In the genomic region with DNA sequence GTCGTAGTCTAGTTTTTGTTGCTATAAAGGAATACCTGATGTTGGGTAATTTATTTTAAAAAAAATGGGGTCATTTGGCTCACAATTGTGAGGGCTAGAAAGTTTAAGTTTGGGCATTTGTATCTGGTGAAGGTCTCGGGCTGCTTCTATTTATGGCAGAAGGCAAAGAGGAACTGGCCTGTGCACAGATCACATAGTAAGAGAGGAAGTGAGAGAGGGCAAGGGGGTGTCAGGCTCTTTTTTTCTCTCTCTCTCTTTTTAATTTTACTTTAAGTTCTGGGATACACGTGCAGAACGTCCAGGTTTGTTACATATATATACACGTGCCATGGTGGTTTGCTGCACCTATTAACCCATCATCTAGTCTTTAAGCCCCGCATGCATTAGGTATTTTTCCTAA, we compare ENCODE assay signal across 11 cellular contexts.
A peak's percentile ranks its signal among the peaks of the same experiment; 100 is the strongest.
DNase-seq lines count a peak whose midpoint lies in the region; ATAC-seq and TF ChIP-seq lines count a peak whose summit lies in the region.
"Had no signal": no experiment of that assay in that cellular context is flagged by ENCODE, and none has a peak within 500 bp of the region (broad histone marks: within the 10 kb centered on the region; RNA-seq: fewer than 3 reads in every experiment).

No MANE protein-coding gene starts in this region.

- peak; percentile 86 for ATAC-seq in GM19468 (IDR thresholded peaks at IDR 0.05; ENCODE audit: extremely low read depth, unreplicated experiment)
- ATAC-seq in HG03135 (IDR thresholded peaks at IDR 0.05; ENCODE audit: unreplicated experiment): peak; percentile 94

- TF ChIP-seq POLR2A in Peyer's patch (IDR thresholded peaks at IDR 0.05): no peak

- DNase-seq in GM06990 (ENCODE audit: extremely low read depth, insufficient read length) (peak; percentile 37), Peyer's patch (peak in 2 of 3 donors; percentile 48 to 55), activated T-cell treated with anti-CD3 and anti-CD28 coated beads for 4 hours (no peak), NCI-H2227 (lab: John Stamatoyannopoulos, UW; ENCODE audit: unreplicated experiment) (no peak), NCI-H1436 treated with DMSO at 0.1 percent for 48 hours (lab: John Stamatoyannopoulos, UW) (no peak), DMS79 treated with DMSO at 0.1 percent for 48 hours (lab: John Stamatoyannopoulos, UW) (no peak)
- DNase-seq: activated T-cell treated with anti-CD3 and anti-CD28 coated beads, Interleukin-2, amount 50 U/mL, for 24 hours had no signal

- no peaks in the 10 kb centered on the region for H3K9me3 ChIP-seq in Peyer's patch
- H3K9me3 ChIP-seq: SJSA1 had no signal

- H3K36me3 ChIP-seq in GM06990 (ENCODE audit: control insufficient read depth, insufficient read depth, low read length): no peaks in the 10 kb centered on the region
- H3K36me3 ChIP-seq in Peyer's patch: no peaks in the 10 kb centered on the region
- H3K36me3 ChIP-seq: neural progenitor cell, SJSA1 had no signal

- TF ChIP-seq CTCF in GM06990 (IDR thresholded peaks at IDR 0.05; ENCODE audit: insufficient read depth, low read length, poor library complexity, severe bottlenecking) (no peak), Peyer's patch (IDR thresholded peaks at IDR 0.05) (no peak)

- peak overlapping the region in 1 of 4 donors; percentile 58 for H3K27ac ChIP-seq in Peyer's patch
- H3K27ac ChIP-seq: neural progenitor cell, SJSA1 had no signal

- H3K27me3 ChIP-seq in GM06990 (replicated peaks; ENCODE audit: control insufficient read depth, insufficient read depth, low read length) (no peaks in the 10 kb centered on the region), Peyer's patch (no peaks in the 10 kb centered on the region)
- H3K27me3 ChIP-seq: neural progenitor cell, SJSA1 had no signal

- no peak overlapping the region for H3K4me3 ChIP-seq in GM06990 (replicated peaks; ENCODE audit: low read depth, low read length)
- H3K4me3 ChIP-seq in Peyer's patch: no peak overlapping the region
- H3K4me3 ChIP-seq: neural progenitor cell, SJSA1 had no signal

- H3K4me1 ChIP-seq in Peyer's patch: no peaks in the 10 kb centered on the region
- H3K4me1 ChIP-seq: neural progenitor cell, SJSA1 had no signal

Comparison
In these comparisons a context has a peak if more than half of its experiments do, and no peak if none do; other contexts are left out.
1. DNase-seq: peak in GM06990 (single experiment) and Peyer's patch (2 of 3); none in activated T-cell treated with anti-CD3 and anti-CD28 coated beads for 4 hours (single experiment), NCI-H2227 (single experiment), NCI-H1436 treated with DMSO at 0.1 percent for 48 hours (single experiment) and DMS79 treated with DMSO at 0.1 percent for 48 hours (single experiment).